1 cellular context compared by ENCODE assay signal in genomic region chr2:222926915-222927314, GRCh38.
TF ChIP-seq lines count a peak whose summit lies in the region.

No MANE protein-coding gene starts in this region.

TF ChIP-seq in GM23338, 12 proteins besides CTCF, POLR2A, EP300 and RAD21 (continued from another document):
- TF ChIP-seq ZNF462 (CRISPR knock-in tag; IDR thresholded peaks at IDR 0.05) (no peak), CREB1 (CRISPR knock-in tag; IDR thresholded peaks at IDR 0.05; ENCODE audit: low read depth) (no peak), JUNB (IDR thresholded peaks at IDR 0.05; ENCODE audit: unreplicated experiment) (no peak), EZH2phosphoT487 (IDR thresholded peaks at IDR 0.05; ENCODE audit: unreplicated experiment) (no peak), ZNF114 (CRISPR knock-in tag; IDR thresholded peaks at IDR 0.05) (no peak), POLR2AphosphoS5 (IDR thresholded peaks at IDR 0.05; ENCODE audit: low read depth) (no peak)
- TF ChIP-seq, protein P1, sequence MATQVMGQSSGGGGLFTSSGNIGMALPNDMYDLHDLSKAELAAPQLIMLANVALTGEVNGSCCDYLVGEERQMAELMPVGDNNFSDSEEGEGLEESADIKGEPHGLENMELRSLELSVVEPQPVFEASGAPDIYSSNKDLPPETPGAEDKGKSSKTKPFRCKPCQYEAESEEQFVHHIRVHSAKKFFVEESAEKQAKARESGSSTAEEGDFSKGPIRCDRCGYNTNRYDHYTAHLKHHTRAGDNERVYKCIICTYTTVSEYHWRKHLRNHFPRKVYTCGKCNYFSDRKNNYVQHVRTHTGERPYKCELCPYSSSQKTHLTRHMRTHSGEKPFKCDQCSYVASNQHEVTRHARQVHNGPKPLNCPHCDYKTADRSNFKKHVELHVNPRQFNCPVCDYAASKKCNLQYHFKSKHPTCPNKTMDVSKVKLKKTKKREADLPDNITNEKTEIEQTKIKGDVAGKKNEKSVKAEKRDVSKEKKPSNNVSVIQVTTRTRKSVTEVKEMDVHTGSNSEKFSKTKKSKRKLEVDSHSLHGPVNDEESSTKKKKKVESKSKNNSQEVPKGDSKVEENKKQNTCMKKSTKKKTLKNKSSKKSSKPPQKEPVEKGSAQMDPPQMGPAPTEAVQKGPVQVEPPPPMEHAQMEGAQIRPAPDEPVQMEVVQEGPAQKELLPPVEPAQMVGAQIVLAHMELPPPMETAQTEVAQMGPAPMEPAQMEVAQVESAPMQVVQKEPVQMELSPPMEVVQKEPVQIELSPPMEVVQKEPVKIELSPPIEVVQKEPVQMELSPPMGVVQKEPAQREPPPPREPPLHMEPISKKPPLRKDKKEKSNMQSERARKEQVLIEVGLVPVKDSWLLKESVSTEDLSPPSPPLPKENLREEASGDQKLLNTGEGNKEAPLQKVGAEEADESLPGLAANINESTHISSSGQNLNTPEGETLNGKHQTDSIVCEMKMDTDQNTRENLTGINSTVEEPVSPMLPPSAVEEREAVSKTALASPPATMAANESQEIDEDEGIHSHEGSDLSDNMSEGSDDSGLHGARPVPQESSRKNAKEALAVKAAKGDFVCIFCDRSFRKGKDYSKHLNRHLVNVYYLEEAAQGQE (IDR thresholded peaks at IDR 0.05; ENCODE audit: unreplicated experiment), result no peak
- TF ChIP-seq, protein P2, sequence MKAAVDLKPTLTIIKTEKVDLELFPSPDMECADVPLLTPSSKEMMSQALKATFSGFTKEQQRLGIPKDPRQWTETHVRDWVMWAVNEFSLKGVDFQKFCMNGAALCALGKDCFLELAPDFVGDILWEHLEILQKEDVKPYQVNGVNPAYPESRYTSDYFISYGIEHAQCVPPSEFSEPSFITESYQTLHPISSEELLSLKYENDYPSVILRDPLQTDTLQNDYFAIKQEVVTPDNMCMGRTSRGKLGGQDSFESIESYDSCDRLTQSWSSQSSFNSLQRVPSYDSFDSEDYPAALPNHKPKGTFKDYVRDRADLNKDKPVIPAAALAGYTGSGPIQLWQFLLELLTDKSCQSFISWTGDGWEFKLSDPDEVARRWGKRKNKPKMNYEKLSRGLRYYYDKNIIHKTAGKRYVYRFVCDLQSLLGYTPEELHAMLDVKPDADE (IDR thresholded peaks at IDR 0.05), result no peak
